9 cellular contexts compared by ENCODE assay signal in the genomic region with DNA sequence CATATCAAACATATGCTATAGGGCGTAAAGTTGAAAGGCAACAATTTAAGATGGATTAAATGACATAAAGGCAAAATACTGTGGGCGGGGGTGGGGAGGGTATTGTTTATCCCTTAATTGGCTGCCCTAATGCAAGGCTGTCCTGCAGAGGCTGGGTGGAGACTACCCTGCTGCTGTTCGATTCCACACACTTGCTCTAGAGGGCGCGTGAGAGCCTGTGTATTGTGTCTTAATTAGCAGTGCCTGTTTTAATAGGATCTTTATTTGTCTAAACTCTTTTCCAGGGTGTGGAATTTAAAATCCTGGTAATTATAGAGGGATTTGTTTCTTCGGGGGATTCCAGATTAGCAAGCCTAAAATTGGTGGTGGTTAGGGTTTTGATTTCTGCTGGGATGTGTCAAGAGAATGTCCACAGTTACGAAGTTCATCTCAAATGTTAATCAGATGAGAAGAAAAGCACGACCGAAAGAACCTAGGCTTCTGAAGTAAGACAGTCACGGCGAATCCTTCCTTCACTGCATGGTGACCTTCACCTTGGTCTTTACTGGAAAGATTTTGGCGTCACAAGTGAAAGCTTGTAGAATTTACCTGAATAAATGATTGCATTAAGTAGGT.
A peak's percentile ranks its signal among the peaks of the same experiment; 100 is the strongest.
DNase-seq lines count a peak whose midpoint lies in the region; ATAC-seq, FAIRE-seq and TF ChIP-seq lines count a peak whose summit lies in the region.
"Had no signal": no experiment of that assay in that cellular context is flagged by ENCODE, and none has a peak within 500 bp of the region (broad histone marks: within the 10 kb centered on the region; RNA-seq: fewer than 3 reads in every experiment).

No MANE protein-coding gene starts in this region.

- CTCF ChIA-PET in activated naive CD4-positive, alpha-beta T cell treated with anti-CD3 and anti-CD28 coated beads, Interleukin-2, amount 10 ng/mL, durations not matched to agents 7 days and 5 days (lab: Charles Lee) = interaction anchor here (1.0 to 2.0 kb wide), 8 partner anchors 17 to 293 kb away, joined by 3 to 5 read pairs (median 3); no protein-coding TSS in a partner anchor

- ATAC-seq in HG02938 (IDR thresholded peaks at IDR 0.05; ENCODE audit: unreplicated experiment) (no peak), HG03439 (IDR thresholded peaks at IDR 0.05; ENCODE audit: unreplicated experiment) (no peak)

- H3F3A ChIP-seq in OCI-LY1 (ENCODE audit: insufficient read depth, low read length) = no peaks in the 10 kb centered on the region

- H3K36me3 ChIP-seq in OCI-LY1 (ENCODE audit: insufficient read depth, low read length) (no peaks in the 10 kb centered on the region), hepatocyte (replicated peaks; ENCODE audit: insufficient read depth, low read depth) (no peaks in the 10 kb centered on the region)
- H3K36me3 ChIP-seq: SJSA1 had no signal

- H3K4me2 ChIP-seq in OCI-LY1 (ENCODE audit: low read length) = no peak overlapping the region
- H3K4me2 ChIP-seq in hepatocyte = no peak overlapping the region

- H3K4me3 Mint-ChIP-seq in activated naive CD4-positive, alpha-beta T cell treated with anti-CD3 and anti-CD28 coated beads, Interleukin-2, amount 10 ng/mL, durations not matched to agents 7 days and 5 days = no peak overlapping the region

- no peak overlapping the region for H3K27ac Mint-ChIP-seq in activated naive CD4-positive, alpha-beta T cell treated with anti-CD3 and anti-CD28 coated beads, Interleukin-2, amount 10 ng/mL, durations not matched to agents 7 days and 5 days

- no peak overlapping the region for H3K9ac ChIP-seq in OCI-LY1 (ENCODE audit: low read length)

- H3K79me2 ChIP-seq in OCI-LY1 (ENCODE audit: insufficient read depth, low read length) (no peaks in the 10 kb centered on the region), hepatocyte (no peaks in the 10 kb centered on the region)

- TF ChIP-seq POLR2A in H54 (IDR thresholded peaks at IDR 0.05; ENCODE audit: low read depth, low read length) = no peak

- peak; percentile 86 for TF ChIP-seq CTCF in OCI-LY1 (IDR thresholded peaks at IDR 0.05; ENCODE audit: low read length)
- peak; percentile 61 for TF ChIP-seq CTCF in hepatocyte (IDR thresholded peaks at IDR 0.05; ENCODE audit: poor library complexity)

- H4K20me1 ChIP-seq in OCI-LY1 (ENCODE audit: insufficient read depth, low read length) = no peaks in the 10 kb centered on the region
- H4K20me1 ChIP-seq in hepatocyte (ENCODE audit: insufficient read depth, poor library complexity, severe bottlenecking) = no peaks in the 10 kb centered on the region

- H3K4me1 ChIP-seq in OCI-LY1 (ENCODE audit: insufficient read depth, low read length, severe bottlenecking) (no peaks in the 10 kb centered on the region), hepatocyte (ENCODE audit: insufficient read depth) (peaks cover 4% of the 10 kb centered on the region)

- H3K9me3 ChIP-seq in OCI-LY1 (ENCODE audit: low read length) = no peaks in the 10 kb centered on the region
- no peaks in the 10 kb centered on the region for H3K9me3 ChIP-seq in hepatocyte (ENCODE audit: low read depth)
- H3K9me3 ChIP-seq: SJSA1 had no signal

- H3K9me2 ChIP-seq in OCI-LY1 (ENCODE audit: low read depth, low read length) = no peaks in the 10 kb centered on the region
- H3K9me2 ChIP-seq in hepatocyte (replicated peaks; ENCODE audit: insufficient read depth) = no peaks in the 10 kb centered on the region

- FAIRE-seq in H54 (lab: Jason Lieb, UNC) = no peak

- WGBS in hepatocyte (ENCODE audit: low lambda C conversion rate, missing lambda C conversion rate) = 53% methylated on average over 12 of the region's 12 CpGs

- DNase-seq in COLO668 (lab: John Stamatoyannopoulos, UW; ENCODE audit: unreplicated experiment) = peak; percentile 40
- peak; percentile 25 for DNase-seq in H54 (ENCODE audit: insufficient read length, low spot score)
- peak; percentile 54 for DNase-seq in activated naive CD4-positive, alpha-beta T cell treated with anti-CD3 and anti-CD28 coated beads, Interleukin-2, amount 10 ng/mL, durations not matched to agents 7 days and 5 days
- peak; percentile 55 for DNase-seq in hepatocyte (ENCODE audit: low spot score)
- DNase-seq in stimulated activated CD4-positive, alpha-beta T cell treated with anti-CD3 and anti-CD28 coated beads, Interleukin-4, amount 100 ng/mL, for 24 hours = peak; percentile 37

- H2AFZ ChIP-seq in OCI-LY1 (ENCODE audit: low read length) = no peak overlapping the region
- no peak overlapping the region for H2AFZ ChIP-seq in hepatocyte

- H3K4me3 ChIP-seq in OCI-LY1 (ENCODE audit: low read depth, low read length, poor library complexity, severe bottlenecking) = no peak overlapping the region
- no peak overlapping the region for H3K4me3 ChIP-seq in hepatocyte
- H3K4me3 ChIP-seq: SJSA1 had no signal

- H3K27ac ChIP-seq in OCI-LY1 (ENCODE audit: low read depth, low read length, poor library complexity, severe bottlenecking) (no peak overlapping the region), hepatocyte (no peak overlapping the region)
- H3K27ac ChIP-seq: SJSA1 had no signal

- H3K27me3 ChIP-seq in OCI-LY1 (ENCODE audit: insufficient read depth, low read length) (no peaks in the 10 kb centered on the region), hepatocyte (no peaks in the 10 kb centered on the region)
- H3K27me3 ChIP-seq: SJSA1 had no signal

- H3K36me3 Mint-ChIP-seq in activated naive CD4-positive, alpha-beta T cell treated with anti-CD3 and anti-CD28 coated beads, Interleukin-2, amount 10 ng/mL, durations not matched to agents 7 days and 5 days = no peaks in the 10 kb centered on the region

- peaks cover 12% of the 10 kb centered on the region for H3K4me1 Mint-ChIP-seq in activated naive CD4-positive, alpha-beta T cell treated with anti-CD3 and anti-CD28 coated beads, Interleukin-2, amount 10 ng/mL, durations not matched to agents 7 days and 5 days

- peaks cover 16% of the 10 kb centered on the region for H3K27me3 Mint-ChIP-seq in activated naive CD4-positive, alpha-beta T cell treated with anti-CD3 and anti-CD28 coated beads, Interleukin-2, amount 10 ng/mL, durations not matched to agents 7 days and 5 days

- H3K9me3 Mint-ChIP-seq in activated naive CD4-positive, alpha-beta T cell treated with anti-CD3 and anti-CD28 coated beads, Interleukin-2, amount 10 ng/mL, durations not matched to agents 7 days and 5 days = no peaks in the 10 kb centered on the region
